Comparison of ENCODE assay signal across 1 cellular context in the genomic region with DNA sequence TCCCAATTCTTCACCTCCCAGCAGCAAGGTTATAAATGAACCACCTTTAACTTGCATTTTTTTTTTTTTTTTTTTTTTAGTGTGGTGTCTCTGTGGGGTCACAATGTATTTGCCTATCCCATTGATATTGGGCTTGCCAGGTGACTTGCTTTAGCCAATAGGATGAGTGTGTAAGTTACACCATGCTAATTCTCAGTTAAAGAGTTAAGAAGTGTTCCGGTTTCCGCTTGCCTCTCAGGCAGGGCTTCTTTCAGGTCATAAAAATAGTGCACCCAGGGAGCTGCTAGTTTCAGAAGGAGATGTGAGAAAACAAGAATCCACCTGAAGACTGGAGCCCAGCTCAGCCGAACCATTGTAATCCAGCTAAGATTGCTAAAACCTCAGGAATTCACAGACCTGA.
TF ChIP-seq lines count a peak whose summit lies in the region.

No MANE protein-coding gene starts in this region.

TF ChIP-seq in GM23338, 12 proteins besides CTCF, POLR2A, EP300 and RAD21:
- TF ChIP-seq ZNF462 (CRISPR knock-in tag; IDR thresholded peaks at IDR 0.05) (no peak), EZH2phosphoT487 (IDR thresholded peaks at IDR 0.05; ENCODE audit: unreplicated experiment) (no peak), STAT1 (IDR thresholded peaks at IDR 0.05; ENCODE audit: unreplicated experiment) (no peak), ZNF114 (CRISPR knock-in tag; IDR thresholded peaks at IDR 0.05) (no peak), JUNB (IDR thresholded peaks at IDR 0.05; ENCODE audit: unreplicated experiment) (no peak), POLR2AphosphoS5 (IDR thresholded peaks at IDR 0.05; ENCODE audit: low read depth) (no peak), NANOG (IDR thresholded peaks at IDR 0.05; ENCODE audit: borderline replicate concordance) (no peak), CREB1 (CRISPR knock-in tag; IDR thresholded peaks at IDR 0.05; ENCODE audit: low read depth) (no peak), EZH2 (IDR thresholded peaks at IDR 0.05; ENCODE audit: low read depth, unreplicated experiment) (no peak)
- TF ChIP-seq, protein P1, sequence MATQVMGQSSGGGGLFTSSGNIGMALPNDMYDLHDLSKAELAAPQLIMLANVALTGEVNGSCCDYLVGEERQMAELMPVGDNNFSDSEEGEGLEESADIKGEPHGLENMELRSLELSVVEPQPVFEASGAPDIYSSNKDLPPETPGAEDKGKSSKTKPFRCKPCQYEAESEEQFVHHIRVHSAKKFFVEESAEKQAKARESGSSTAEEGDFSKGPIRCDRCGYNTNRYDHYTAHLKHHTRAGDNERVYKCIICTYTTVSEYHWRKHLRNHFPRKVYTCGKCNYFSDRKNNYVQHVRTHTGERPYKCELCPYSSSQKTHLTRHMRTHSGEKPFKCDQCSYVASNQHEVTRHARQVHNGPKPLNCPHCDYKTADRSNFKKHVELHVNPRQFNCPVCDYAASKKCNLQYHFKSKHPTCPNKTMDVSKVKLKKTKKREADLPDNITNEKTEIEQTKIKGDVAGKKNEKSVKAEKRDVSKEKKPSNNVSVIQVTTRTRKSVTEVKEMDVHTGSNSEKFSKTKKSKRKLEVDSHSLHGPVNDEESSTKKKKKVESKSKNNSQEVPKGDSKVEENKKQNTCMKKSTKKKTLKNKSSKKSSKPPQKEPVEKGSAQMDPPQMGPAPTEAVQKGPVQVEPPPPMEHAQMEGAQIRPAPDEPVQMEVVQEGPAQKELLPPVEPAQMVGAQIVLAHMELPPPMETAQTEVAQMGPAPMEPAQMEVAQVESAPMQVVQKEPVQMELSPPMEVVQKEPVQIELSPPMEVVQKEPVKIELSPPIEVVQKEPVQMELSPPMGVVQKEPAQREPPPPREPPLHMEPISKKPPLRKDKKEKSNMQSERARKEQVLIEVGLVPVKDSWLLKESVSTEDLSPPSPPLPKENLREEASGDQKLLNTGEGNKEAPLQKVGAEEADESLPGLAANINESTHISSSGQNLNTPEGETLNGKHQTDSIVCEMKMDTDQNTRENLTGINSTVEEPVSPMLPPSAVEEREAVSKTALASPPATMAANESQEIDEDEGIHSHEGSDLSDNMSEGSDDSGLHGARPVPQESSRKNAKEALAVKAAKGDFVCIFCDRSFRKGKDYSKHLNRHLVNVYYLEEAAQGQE (IDR thresholded peaks at IDR 0.05; ENCODE audit: unreplicated experiment) = no peak
- TF ChIP-seq, protein P2, sequence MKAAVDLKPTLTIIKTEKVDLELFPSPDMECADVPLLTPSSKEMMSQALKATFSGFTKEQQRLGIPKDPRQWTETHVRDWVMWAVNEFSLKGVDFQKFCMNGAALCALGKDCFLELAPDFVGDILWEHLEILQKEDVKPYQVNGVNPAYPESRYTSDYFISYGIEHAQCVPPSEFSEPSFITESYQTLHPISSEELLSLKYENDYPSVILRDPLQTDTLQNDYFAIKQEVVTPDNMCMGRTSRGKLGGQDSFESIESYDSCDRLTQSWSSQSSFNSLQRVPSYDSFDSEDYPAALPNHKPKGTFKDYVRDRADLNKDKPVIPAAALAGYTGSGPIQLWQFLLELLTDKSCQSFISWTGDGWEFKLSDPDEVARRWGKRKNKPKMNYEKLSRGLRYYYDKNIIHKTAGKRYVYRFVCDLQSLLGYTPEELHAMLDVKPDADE (IDR thresholded peaks at IDR 0.05) = no peak
